Comparison of ENCODE assay signal across 35 cellular contexts in the genomic region with DNA sequence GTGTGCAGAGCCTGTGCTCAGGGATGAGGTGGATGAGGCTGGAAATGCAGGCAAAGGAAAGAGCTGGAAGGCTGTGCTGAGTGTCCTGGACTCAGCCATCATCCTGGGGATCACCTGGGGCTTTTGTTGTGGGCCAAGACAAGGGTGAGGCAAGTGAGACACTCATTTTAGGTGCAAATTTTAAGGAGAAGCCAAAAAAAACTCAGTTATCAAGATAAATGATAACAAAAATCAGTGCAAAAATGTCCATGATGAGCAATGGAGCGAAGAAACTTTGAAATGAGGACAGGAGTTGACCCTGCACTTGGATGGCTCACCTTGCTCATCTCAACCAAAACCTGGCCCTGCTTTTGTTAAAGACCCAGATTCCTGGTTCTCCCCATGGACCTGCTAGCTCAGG.
"Had no signal": no experiment of that assay in that cellular context is flagged by ENCODE, and none has a peak within 500 bp of the region (broad histone marks: within the 10 kb centered on the region; RNA-seq: fewer than 3 reads in every experiment).

No MANE protein-coding gene starts in this region.

- H3K4me3 ChIP-seq: MG63 had no signal

- H3K36me3 ChIP-seq: MG63 had no signal

- H3K9me3 ChIP-seq: MG63 had no signal

- H3K27me3 ChIP-seq: MG63 had no signal

- DNase-seq: Karpas-422, Kasumi-1, MG63, MM.1S, MV-4-11, NCI-H1048, NCI-H1092, NCI-H1092 treated with DMSO at 0.1 percent for 48 hours, NCI-H1105, NCI-H1105 treated with DMSO at 0.1 percent for 48 hours, NCI-H1417, NCI-H1417 treated with DMSO at 0.1 percent for 48 hours, NCI-H1436, NCI-H1436 treated with DMSO at 0.1 percent for 48 hours, NCI-H146, NCI-H1694, NCI-H1694 treated with DMSO at 0.1 percent for 48 hours, NCI-H187, NCI-H187 treated with DMSO at 0.1 percent for 48 hours, NCI-H1930, NCI-H2029, NCI-H2029 treated with DMSO at 0.1 percent for 48 hours, NCI-H2081, NCI-H2081 treated with DMSO at 0.1 percent for 48 hours, NCI-H2107, NCI-H2171, NCI-H2171 treated with DMSO at 0.1 percent for 48 hours, NCI-H2227 treated with DMSO at 0.1 percent for 48 hours, NCI-H226, NCI-H345, NCI-H446, NCI-H446 treated with DMSO at 0.1 percent for 48 hours, NCI-H510A, NCI-H510A treated with DMSO at 0.1 percent for 48 hours, NCI-H524 had no signal
